ENCODE assay signal across 12 cellular contexts in genomic region chr7:101161692-101162461, GRCh38. TPM values are rescaled to one million over a fixed set of nuclear protein-coding genes. Genes with fewer than 3 reads are reported as not detected.
DNase-seq lines count a peak whose midpoint lies in the region; ATAC-seq, FAIRE-seq and TF ChIP-seq lines count a peak whose summit lies in the region.
"Had no signal": no experiment of that assay in that cellular context is flagged by ENCODE, and none has a peak within 500 bp of the region (broad histone marks: within the 10 kb centered on the region; RNA-seq: fewer than 3 reads in every experiment).

No MANE protein-coding gene starts in this region.

- no peaks in the 10 kb centered on the region for H3K9me3 Mint-ChIP-seq in CD8-positive, alpha-beta T cell
- H3K9me3 Mint-ChIP-seq in activated T-helper 17 cell treated with anti-CD3 and anti-CD28 coated beads, Interleukin-2, amount 50 U/mL, for 72 hours = no peaks in the 10 kb centered on the region
- H3K9me3 Mint-ChIP-seq in naive B cell = peaks cover 0 to 8% (median 2%) of the 10 kb centered on the region in 7 donors

- H3K4me1 Mint-ChIP-seq in CD8-positive, alpha-beta T cell (ENCODE audit: low read depth) = peaks cover 20% of the 10 kb centered on the region
- peaks cover 11% of the 10 kb centered on the region for H3K4me1 Mint-ChIP-seq in activated T-helper 17 cell treated with anti-CD3 and anti-CD28 coated beads, Interleukin-2, amount 50 U/mL, for 72 hours
- peaks cover 17 to 33% (median 30%) of the 10 kb centered on the region in 3 donors for H3K4me1 Mint-ChIP-seq in naive B cell

- ATAC-seq in CD8-positive, alpha-beta T cell = no peak
- no peak for ATAC-seq in activated T-helper 17 cell treated with anti-CD3 and anti-CD28 coated beads, Interleukin-2, amount 50 U/mL, for 72 hours (replicated peaks)
- no peak for ATAC-seq in naive B cell (ENCODE audit: low read depth in 2 of 2)

- H3K27ac Mint-ChIP-seq in CD8-positive, alpha-beta T cell = no peak overlapping the region
- no peak overlapping the region for H3K27ac Mint-ChIP-seq in activated T-helper 17 cell treated with anti-CD3 and anti-CD28 coated beads, Interleukin-2, amount 50 U/mL, for 72 hours
- H3K27ac Mint-ChIP-seq in naive B cell = peak overlapping the region in 1 of 6 donors; percentile 37

- TF ChIP-seq CTCF in CD8-positive, alpha-beta T cell (IDR thresholded peaks at IDR 0.05) = no peak
- TF ChIP-seq CTCF in thyroid gland (IDR thresholded peaks at IDR 0.05) = no peak

- no peak for TF ChIP-seq POLR2A in thyroid gland (IDR thresholded peaks at IDR 0.05)

- no peak for FAIRE-seq in small intestine (lab: Jason Lieb, UNC)

- H3K27me3 ChIP-seq in CD8-positive, alpha-beta T cell (ENCODE audit: insufficient read depth, low read length) = peaks cover 23% of the 10 kb centered on the region
- H3K27me3 ChIP-seq in HUES6 (ENCODE audit: control insufficient read depth, insufficient read depth, low read length) (peaks cover 30% of the 10 kb centered on the region), small intestine (ENCODE audit: control insufficient read depth in 2 of 2, insufficient read depth in 2 of 2, low read length in 2 of 2) (peaks cover 0 to 20% of the 10 kb centered on the region in 2 donors), thyroid gland (peaks cover 26% of the 10 kb centered on the region)

- peaks cover 21% of the 10 kb centered on the region for H3K36me3 Mint-ChIP-seq in CD8-positive, alpha-beta T cell
- H3K36me3 Mint-ChIP-seq in activated T-helper 17 cell treated with anti-CD3 and anti-CD28 coated beads, Interleukin-2, amount 50 U/mL, for 72 hours (ENCODE audit: low read depth) = peaks cover 66% of the 10 kb centered on the region
- H3K36me3 Mint-ChIP-seq in naive B cell = peaks cover 0 to 22% of the 10 kb centered on the region in 2 donors

- peak overlapping the region; percentile 71 for H3K4me3 Mint-ChIP-seq in CD8-positive, alpha-beta T cell
- H3K4me3 Mint-ChIP-seq in activated T-helper 17 cell treated with anti-CD3 and anti-CD28 coated beads, Interleukin-2, amount 50 U/mL, for 72 hours = peak overlapping the region; percentile 65
- H3K4me3 Mint-ChIP-seq in naive B cell = peak overlapping the region; percentile 60 to 92 (median 84)

- WGBS in small intestine, 3 donors = 76 to 82% (median 80%) methylated on average over 13 to 17 of the region's 17 CpGs
- 81 to 83% methylated on average over 17 of the region's 17 CpGs for WGBS in thyroid gland, 2 donors

- H3K27me3 Mint-ChIP-seq in CD8-positive, alpha-beta T cell (ENCODE audit: low read depth) = peaks cover 28% of the 10 kb centered on the region
- H3K27me3 Mint-ChIP-seq in activated T-helper 17 cell treated with anti-CD3 and anti-CD28 coated beads, Interleukin-2, amount 50 U/mL, for 72 hours = peaks cover 15% of the 10 kb centered on the region
- H3K27me3 Mint-ChIP-seq in naive B cell = peaks cover 13 to 27% (median 19%) of the 10 kb centered on the region in 3 donors

- peaks cover 44% of the 10 kb centered on the region for H3K4me1 ChIP-seq in CD8-positive, alpha-beta T cell (ENCODE audit: insufficient read depth, low read length)
- peaks cover 49% of the 10 kb centered on the region for H3K4me1 ChIP-seq in HUES6 (ENCODE audit: control insufficient read depth, insufficient read depth, low read length)
- H3K4me1 ChIP-seq in small intestine (ENCODE audit: control insufficient read depth in 2 of 2, insufficient read depth in 1 of 2, low read depth in 1 of 2, low read length in 1 of 2) = peaks cover 10 to 18% of the 10 kb centered on the region in 2 donors
- peaks cover 23 to 38% of the 10 kb centered on the region in 2 donors for H3K4me1 ChIP-seq in thyroid gland

- H3K27ac ChIP-seq in CD8-positive, alpha-beta T cell (ENCODE audit: low read depth, low read length) = no peak overlapping the region
- H3K27ac ChIP-seq in HUES6 (ENCODE audit: low read depth, low read length) (peak overlapping the region; percentile 56; the same call in 1 of the 2 replicates), small intestine (ENCODE audit: low read depth in 1 of 2, low read length in 1 of 2) (no peak overlapping the region), thyroid gland (no peak overlapping the region)
- H3K27ac ChIP-seq: colonic mucosa had no signal

- DNase-seq in CD8-positive, alpha-beta T cell = no peak
- DNase-seq in naive B cell (no peak), small intestine (no peak), thyroid gland (no peak), NOMO-1 treated with dmso at 0.1 percent for 144 hours (lab: John Stamatoyannopoulos, UW; ENCODE audit: unreplicated experiment) (no peak)
- DNase-seq in stimulated activated CD4-positive, alpha-beta T cell treated with anti-CD3 and anti-CD28 coated beads, Interleukin-4, amount 100 ng/mL, for 24 hours = no peak
- DNase-seq: activated effector memory CD4-positive, alpha-beta T cell treated with Interleukin-2 at 50 U/mL for 16 hours; foreskin melanocyte had no signal

- CTCF ChIA-PET in CD8-positive, alpha-beta T cell (lab: Charles Lee) = interaction anchor here (0.7 to 3.6 kb wide), 2 partner anchors 18 to 22 kb away, joined by 3 to 16 read pairs; no protein-coding TSS in a partner anchor

- POLR2A ChIA-PET in CD8-positive, alpha-beta T cell (lab: Charles Lee) = interaction anchor here (0.8 kb wide), 1 partner anchor 15 kb away, joined by 5 read pairs; no protein-coding TSS in a partner anchor

- no peak overlapping the region for H3K4me3 ChIP-seq in CD8-positive, alpha-beta T cell (ENCODE audit: low read depth, low read length)
- H3K4me3 ChIP-seq in HUES6 (ENCODE audit: low read depth, low read length) = peak overlapping the region; percentile 62
- no peak overlapping the region for H3K4me3 ChIP-seq in small intestine (ENCODE audit: low read depth in 1 of 2, low read length in 2 of 2)
- no peak overlapping the region for H3K4me3 ChIP-seq in thyroid gland (replicated peaks in 1 of 3)

- no peaks in the 10 kb centered on the region for H3K9me3 ChIP-seq in CD8-positive, alpha-beta T cell (ENCODE audit: low read length)
- H3K9me3 ChIP-seq in HUES6 (ENCODE audit: control insufficient read depth, insufficient read depth, low read depth, low read length) = no peaks in the 10 kb centered on the region
- H3K9me3 ChIP-seq in small intestine (ENCODE audit: control insufficient read depth, low read depth) = no peaks in the 10 kb centered on the region
- H3K9me3 ChIP-seq in thyroid gland = no peaks in the 10 kb centered on the region
- H3K9me3 ChIP-seq: colonic mucosa had no signal

- intact Hi-C loops in CD8-positive, alpha-beta T cell (cut with DNase I, micrococcal nuclease) = loop anchor here in 1 of 2 experiments (5.0 kb wide), 1 partner anchor 730 kb away; no protein-coding TSS in a partner anchor
- intact Hi-C loops in thyroid gland (cut with DNase I) = loop anchor here (10.0 kb wide), 1 partner anchor 267 kb away; the partner anchor contains the start of gene ACHE

- peak overlapping the region; percentile 57 for H3K9ac ChIP-seq in HUES6 (ENCODE audit: low read length)

- no peaks in the 10 kb centered on the region for H3K36me3 ChIP-seq in CD8-positive, alpha-beta T cell (ENCODE audit: insufficient read depth, low read length)
- H3K36me3 ChIP-seq in HUES6 (ENCODE audit: control insufficient read depth, insufficient read depth, low read length) = peaks cover 18% of the 10 kb centered on the region
- peaks cover 11 to 12% of the 10 kb centered on the region in 2 donors for H3K36me3 ChIP-seq in small intestine (ENCODE audit: control insufficient read depth in 2 of 2, insufficient read depth in 2 of 2, low read length in 2 of 2)
- H3K36me3 ChIP-seq in thyroid gland = peaks cover 14 to 15% of the 10 kb centered on the region in 2 donors

RNA-seq across cellular contexts. Expression of gene VGF, which starts 3.5 kb away (rescaled TPM):
- not detected for total RNA-seq in CD8-positive, alpha-beta T cell
- total RNA-seq in activated T-helper 17 cell treated with anti-CD3 and anti-CD28 coated beads, Interleukin-2, amount 50 U/mL, for 72 hours = under 1 TPM; 0.13 to 0.48 TPM
- polyA plus RNA-seq in naive B cell (ENCODE audit: low read depth in 6 of 6) = not detected
- polyA plus RNA-seq in small intestine = under 1 TPM in 1 of 3 donors, not detected in 2; 0.49 TPM
- total RNA-seq in thyroid gland = 1 to 10 TPM in 2 of 4 donors, not detected in 2; 1.3 to 2.3 TPM
- total RNA-seq: lung microvascular endothelial cell had no signal

RNA-seq across cellular contexts. Expression of gene AP1S1, which starts 7.6 kb away (rescaled TPM):
- total RNA-seq in CD8-positive, alpha-beta T cell = 1 to 10 TPM; 2.1 to 2.2 TPM
- 10 to 100 TPM; 27.4 to 59.8 TPM for total RNA-seq in activated T-helper 17 cell treated with anti-CD3 and anti-CD28 coated beads, Interleukin-2, amount 50 U/mL, for 72 hours
- polyA plus RNA-seq in naive B cell (ENCODE audit: low read depth in 6 of 6) = 10 to 100 TPM in 1 of 6 donors, 1 to 10 TPM in 5; 3.7 to 10.3 (median 4.9) TPM
- polyA plus RNA-seq in small intestine = 100 to 1,000 TPM in 1 of 3 donors, 10 to 100 TPM in 2; 79.7 to 134 (median 94.8) TPM
- 10 to 100 TPM; 29.0 to 59.6 (median 41.3) TPM for total RNA-seq in thyroid gland

RNA-seq across cellular contexts. Expression of gene NAT16, which starts 18.2 kb away (rescaled TPM):
- not detected for total RNA-seq in CD8-positive, alpha-beta T cell
- not detected for total RNA-seq in activated T-helper 17 cell treated with anti-CD3 and anti-CD28 coated beads, Interleukin-2, amount 50 U/mL, for 72 hours
- not detected for polyA plus RNA-seq in naive B cell (ENCODE audit: low read depth in 6 of 6)
- under 1 TPM in 1 of 3 donors, not detected in 2; 0.04 TPM for polyA plus RNA-seq in small intestine
- total RNA-seq in thyroid gland = 1 to 10 TPM in 1 of 4 donors, under 1 TPM in 1, not detected in 2; 0.29 to 1.4 TPM
- total RNA-seq: colonic mucosa, lung microvascular endothelial cell had no signal

RNA-seq across cellular contexts. Expression of gene SERPINE1, which starts 35.0 kb away (rescaled TPM):
- under 1 TPM; 0.14 to 0.24 TPM for total RNA-seq in CD8-positive, alpha-beta T cell
- 1 to 10 TPM in 1 of 2 donors, under 1 TPM in 1; 0.30 to 4.5 TPM for total RNA-seq in activated T-helper 17 cell treated with anti-CD3 and anti-CD28 coated beads, Interleukin-2, amount 50 U/mL, for 72 hours
- polyA plus RNA-seq in naive B cell (ENCODE audit: low read depth in 6 of 6) (under 1 TPM in 1 of 6 donors, not detected in 5; 0.44 TPM), small intestine (10 to 100 TPM in 1 of 3 donors, 1 to 10 TPM in 2; 2.2 to 35.4 (median 3.2) TPM)
- total RNA-seq in thyroid gland = 10 to 100 TPM in 1 of 4 donors, 1 to 10 TPM in 3; 4.7 to 18.6 (median 7.6) TPM

RNA-seq across cellular contexts. Expression of gene MOGAT3, which starts 39.0 kb away (rescaled TPM):
- not detected for total RNA-seq in CD8-positive, alpha-beta T cell
- total RNA-seq in activated T-helper 17 cell treated with anti-CD3 and anti-CD28 coated beads, Interleukin-2, amount 50 U/mL, for 72 hours = not detected
- polyA plus RNA-seq in naive B cell (ENCODE audit: low read depth in 6 of 6) = not detected
- polyA plus RNA-seq in small intestine = 10 to 100 TPM; 15.4 to 63.3 (median 58.9) TPM
- total RNA-seq in thyroid gland = not detected
- total RNA-seq: lung microvascular endothelial cell had no signal

Comparison
In these comparisons a context has a peak if more than half of its experiments do, and no peak if none do; other contexts are left out.
1. RNA of gene AP1S1, which starts 7.6 kb away (total RNA-seq): 27.4 to 59.8 TPM in activated T-helper 17 cell treated with anti-CD3 and anti-CD28 coated beads, Interleukin-2, amount 50 U/mL, for 72 hours and 29.0 to 59.6 TPM in thyroid gland; 2.1 to 2.2 TPM in CD8-positive, alpha-beta T cell; every median in the first group is over 4 times any median in the second.
2. Peak in every context shown above with its lines, with median percentiles within 50 percentile points of each other: H3K4me3 Mint-ChIP-seq.